1 cellular context compared by ENCODE assay signal in the genomic region with DNA sequence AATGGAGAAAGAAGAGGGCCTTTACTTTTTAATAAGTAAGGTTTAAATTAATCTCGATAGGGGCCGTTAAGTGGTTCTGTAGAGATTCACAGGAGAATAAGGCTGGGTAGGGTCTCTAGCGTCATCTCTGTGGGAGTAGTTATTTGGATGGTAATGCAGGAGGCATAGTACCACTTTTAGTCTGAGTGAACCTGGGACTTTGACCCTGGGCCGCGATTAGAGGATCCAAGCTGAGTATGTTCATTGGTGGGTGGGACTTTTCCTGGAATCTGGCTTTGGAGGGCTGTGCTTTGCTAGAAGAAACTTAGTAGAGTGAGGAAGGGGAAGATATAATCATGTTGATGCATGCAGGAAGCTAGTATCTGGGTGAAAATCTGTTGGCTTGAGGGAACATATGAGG.
TF ChIP-seq lines count a peak whose summit lies in the region.

No MANE protein-coding gene starts in this region.

TF ChIP-seq in IMR-90, 13 proteins besides CTCF, POLR2A, EP300 and RAD21 (continued from another document):
- TF ChIP-seq, protein P1, sequence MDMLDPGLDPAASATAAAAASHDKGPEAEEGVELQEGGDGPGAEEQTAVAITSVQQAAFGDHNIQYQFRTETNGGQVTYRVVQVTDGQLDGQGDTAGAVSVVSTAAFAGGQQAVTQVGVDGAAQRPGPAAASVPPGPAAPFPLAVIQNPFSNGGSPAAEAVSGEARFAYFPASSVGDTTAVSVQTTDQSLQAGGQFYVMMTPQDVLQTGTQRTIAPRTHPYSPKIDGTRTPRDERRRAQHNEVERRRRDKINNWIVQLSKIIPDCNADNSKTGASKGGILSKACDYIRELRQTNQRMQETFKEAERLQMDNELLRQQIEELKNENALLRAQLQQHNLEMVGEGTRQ (IDR thresholded peaks at IDR 0.05; ENCODE audit: low read depth, low read length): no peak
- no peak for TF ChIP-seq CHD1 (IDR thresholded peaks at IDR 0.05; ENCODE audit: low read depth, low read length)
